15 cellular contexts compared by ENCODE assay signal in the genomic region with DNA sequence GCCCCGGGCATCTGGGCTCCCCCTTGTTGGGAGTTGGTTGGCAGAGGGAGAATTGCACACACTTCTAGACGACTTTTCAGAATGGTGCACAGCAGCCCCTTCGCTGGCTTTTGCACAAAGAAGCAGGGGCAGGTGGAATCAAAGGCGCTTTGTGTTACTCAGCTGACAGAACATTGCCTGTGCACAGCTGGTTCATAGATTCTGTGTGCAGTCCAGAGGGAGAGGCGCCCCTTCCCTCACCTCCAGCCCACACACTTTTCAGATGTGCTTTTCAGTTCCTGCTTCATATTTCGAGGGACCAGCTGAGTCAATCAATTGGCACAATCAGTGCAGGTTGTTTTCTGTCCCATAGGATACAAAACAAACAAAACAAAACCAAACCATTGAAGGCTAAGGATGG.
DNase-seq lines count a peak whose midpoint lies in the region; ATAC-seq and FAIRE-seq lines count a peak whose summit lies in the region.
"Had no signal": no experiment of that assay in that cellular context is flagged by ENCODE, and none has a peak within 500 bp of the region (broad histone marks: within the 10 kb centered on the region; RNA-seq: fewer than 3 reads in every experiment).

No MANE protein-coding gene starts in this region.

- CTCF ChIA-PET in activated naive CD4-positive, alpha-beta T cell treated with anti-CD3 and anti-CD28 coated beads, Interleukin-2, amount 10 ng/mL, durations not matched to agents 7 days and 5 days (lab: Charles Lee): no interaction called here

- H3K36me3 Mint-ChIP-seq in activated naive CD4-positive, alpha-beta T cell treated with anti-CD3 and anti-CD28 coated beads, Interleukin-2, amount 10 ng/mL, durations not matched to agents 7 days and 5 days: no peaks in the 10 kb centered on the region
- H3K36me3 Mint-ChIP-seq: natural killer cell had no signal

- peak; percentile 61 for DNase-seq in CD1c-positive myeloid dendritic cell (ENCODE audit: extremely low spot score)
- peak; percentile 10 for DNase-seq in astrocyte of the hippocampus (ENCODE audit: low read depth, low spot score)
- no peak for DNase-seq in RCC 7860 (ENCODE audit: low spot score)
- DNase-seq in activated naive CD4-positive, alpha-beta T cell treated with anti-CD3 and anti-CD28 coated beads, Interleukin-2, amount 10 ng/mL, durations not matched to agents 7 days and 5 days: no peak
- no peak for DNase-seq in activated CD4-positive, alpha-beta T cell treated with anti-CD3 and anti-CD28 coated beads, Interleukin-2, amount 50 U/mL, for 48 hours
- no peak for DNase-seq in OCI-M2 (lab: John Stamatoyannopoulos, UW; ENCODE audit: unreplicated experiment)
- DNase-seq: ACHN; activated CD4-positive, CD25-positive, alpha-beta regulatory T cell treated with anti-CD3 and anti-CD28 coated beads, Interleukin-2, amount 50 U/mL, for 72 hours; CD4-positive, alpha-beta T cell; natural killer cell; NCI-H446; T-helper 17 cell had no signal

- H3K27ac Mint-ChIP-seq in activated naive CD4-positive, alpha-beta T cell treated with anti-CD3 and anti-CD28 coated beads, Interleukin-2, amount 10 ng/mL, durations not matched to agents 7 days and 5 days: no peak overlapping the region
- H3K27ac Mint-ChIP-seq: CD4-positive, alpha-beta T cell; natural killer cell; T-helper 17 cell had no signal

- no peaks in the 10 kb centered on the region for H3K4me1 Mint-ChIP-seq in activated naive CD4-positive, alpha-beta T cell treated with anti-CD3 and anti-CD28 coated beads, Interleukin-2, amount 10 ng/mL, durations not matched to agents 7 days and 5 days
- H3K4me1 Mint-ChIP-seq: natural killer cell, T-helper 17 cell had no signal

- ATAC-seq in GM18909 (IDR thresholded peaks at IDR 0.05; ENCODE audit: poor library complexity, unreplicated experiment): peak; percentile 65
- ATAC-seq in HG02973 (IDR thresholded peaks at IDR 0.05; ENCODE audit: unreplicated experiment): peak; percentile 62
- ATAC-seq: natural killer cell, Panc1, T-helper 17 cell had no signal

- H3K9me3 Mint-ChIP-seq in activated naive CD4-positive, alpha-beta T cell treated with anti-CD3 and anti-CD28 coated beads, Interleukin-2, amount 10 ng/mL, durations not matched to agents 7 days and 5 days: no peaks in the 10 kb centered on the region
- H3K9me3 Mint-ChIP-seq: CD4-positive, alpha-beta T cell had no signal

- no peak overlapping the region for H3K4me3 Mint-ChIP-seq in activated naive CD4-positive, alpha-beta T cell treated with anti-CD3 and anti-CD28 coated beads, Interleukin-2, amount 10 ng/mL, durations not matched to agents 7 days and 5 days
- H3K4me3 Mint-ChIP-seq: CD4-positive, alpha-beta T cell; natural killer cell; T-helper 17 cell had no signal

- no peaks in the 10 kb centered on the region for H3K27me3 Mint-ChIP-seq in activated naive CD4-positive, alpha-beta T cell treated with anti-CD3 and anti-CD28 coated beads, Interleukin-2, amount 10 ng/mL, durations not matched to agents 7 days and 5 days
- H3K27me3 Mint-ChIP-seq: CD4-positive, alpha-beta T cell; T-helper 17 cell had no signal

- no peak for FAIRE-seq in RCC 7860 (lab: Jason Lieb, UNC)

Comparison
In these comparisons a context has a peak if more than half of its experiments do, and no peak if none do; other contexts are left out.
1. DNase-seq: peak in CD1c-positive myeloid dendritic cell (single experiment) and astrocyte of the hippocampus (single experiment); none in RCC 7860 (single experiment), activated naive CD4-positive, alpha-beta T cell treated with anti-CD3 and anti-CD28 coated beads, Interleukin-2, amount 10 ng/mL, durations not matched to agents 7 days and 5 days (single experiment), activated CD4-positive, alpha-beta T cell treated with anti-CD3 and anti-CD28 coated beads, Interleukin-2, amount 50 U/mL, for 48 hours (0 of 2) and OCI-M2 (single experiment).